ENCODE assay signal across 8 cellular contexts in genomic region chr11:82458147-82458546, GRCh38.
"Had no signal": no experiment of that assay in that cellular context is flagged by ENCODE, and none has a peak within 500 bp of the region (broad histone marks: within the 10 kb centered on the region; RNA-seq: fewer than 3 reads in every experiment).

No MANE protein-coding gene starts in this region.

- H3K36me3 ChIP-seq: HAP-1 had no signal

- H2AFZ ChIP-seq: GM23248, GM23338 had no signal

- H3K4me3 ChIP-seq: GM23248, GM23338, HAP-1 had no signal

- H3K9me3 ChIP-seq: HAP-1 had no signal

- H3K9ac ChIP-seq: GM23248 had no signal

- H3K4me2 ChIP-seq: GM23338 had no signal

- DNase-seq: GM23248, GOT3, H7, H9, HCEC 1CT, HFFc6 had no signal

- H3K4me1 ChIP-seq: HAP-1 had no signal

- H3K27ac ChIP-seq: GM23248 had no signal
